In genomic region chr12:45831590-45831989, GRCh38 we compare ENCODE assay signal across 29 cellular contexts.
"Had no signal": no experiment of that assay in that cellular context is flagged by ENCODE, and none has a peak within 500 bp of the region (broad histone marks: within the 10 kb centered on the region; RNA-seq: fewer than 3 reads in every experiment).

No MANE protein-coding gene starts in this region.

- FAIRE-seq: colon, endometrium, endothelial cell of umbilical vein, frontal cortex had no signal

- H3K27me3 Mint-ChIP-seq: dendritic cell treated with granulocyte-macrophage colony-stimulating factor and Interleukin-4, amounts not matched to agents 40 ng/mL and 50 ng/mL, for 4 days; effector memory CD8-positive, alpha-beta T cell had no signal

- H3K36me3 ChIP-seq: colonic mucosa had no signal

- H3K27me3 ChIP-seq: colonic mucosa, dorsolateral prefrontal cortex, esophagus muscularis mucosa, esophagus squamous epithelium, foreskin keratinocyte, gastrocnemius medialis, gastroesophageal sphincter, heart left ventricle, heart right ventricle had no signal

- H3K27ac Mint-ChIP-seq: dendritic cell treated with granulocyte-macrophage colony-stimulating factor and Interleukin-4, amounts not matched to agents 40 ng/mL and 50 ng/mL, for 4 days had no signal

- H3K9me3 ChIP-seq: colonic mucosa, esophagus muscularis mucosa, esophagus squamous epithelium, gastrocnemius medialis, gastroesophageal sphincter had no signal

- H3K4me3 ChIP-seq: colonic mucosa, coronary artery, dorsolateral prefrontal cortex, esophagus muscularis mucosa, esophagus squamous epithelium, gastrocnemius medialis, gastroesophageal sphincter, heart left ventricle, heart right ventricle had no signal

- H3K9me3 Mint-ChIP-seq: dendritic cell treated with granulocyte-macrophage colony-stimulating factor and Interleukin-4, amounts not matched to agents 40 ng/mL and 50 ng/mL, for 4 days; effector memory CD8-positive, alpha-beta T cell had no signal

- DNase-seq: colonic mucosa; cortex of kidney; dermis blood vessel endothelial cell; dorsolateral prefrontal cortex; effector CD4-positive, alpha-beta T cell; effector CD8-positive, alpha-beta T cell; effector memory CD4-positive, alpha-beta T cell; effector memory CD8-positive, alpha-beta T cell; endodermal cell; erythroblast; esophagus squamous epithelium; foreskin fibroblast; foreskin keratinocyte; foreskin melanocyte; gastrocnemius medialis; glutamatergic neuron; head of caudate nucleus; heart left ventricle; heart right ventricle had no signal

- H3K4me1 ChIP-seq: colonic mucosa, esophagus squamous epithelium, foreskin keratinocyte, gastrocnemius medialis had no signal

- H3K4me3 Mint-ChIP-seq: dendritic cell treated with granulocyte-macrophage colony-stimulating factor and Interleukin-4, amounts not matched to agents 40 ng/mL and 50 ng/mL, for 4 days; effector memory CD8-positive, alpha-beta T cell; endodermal cell had no signal

- H3K27ac ChIP-seq: colonic mucosa, coronary artery, dorsolateral prefrontal cortex, epithelial cell of prostate, esophagus muscularis mucosa, esophagus squamous epithelium, foreskin keratinocyte, gastrocnemius medialis, gastroesophageal sphincter, heart left ventricle, heart right ventricle had no signal

- ATAC-seq: effector memory CD8-positive, alpha-beta T cell; esophagus mucosa; foreskin keratinocyte; gastrocnemius medialis; gastroesophageal sphincter; heart left ventricle; heart right ventricle had no signal

- H3K4me1 Mint-ChIP-seq: endodermal cell had no signal
